ENCODE assay signal across 18 cellular contexts in genomic region chr4:8290701-8290970, GRCh38. TPM values are rescaled to one million over a fixed set of nuclear protein-coding genes. Genes with fewer than 3 reads are reported as not detected.
A peak's percentile ranks its signal among the peaks of the same experiment; 100 is the strongest.
DNase-seq lines count a peak whose midpoint lies in the region; ATAC-seq and TF ChIP-seq lines count a peak whose summit lies in the region.
"Had no signal": no experiment of that assay in that cellular context is flagged by ENCODE, and none has a peak within 500 bp of the region (broad histone marks: within the 10 kb centered on the region; RNA-seq: fewer than 3 reads in every experiment).

No MANE protein-coding gene starts in this region.

- H3K27me3 ChIP-seq in heart left ventricle = no peaks in the 10 kb centered on the region
- no peaks in the 10 kb centered on the region for H3K27me3 ChIP-seq in right atrium auricular region
- H3K27me3 ChIP-seq in osteoblast (ENCODE audit: insufficient read depth, low read length) = no peaks in the 10 kb centered on the region
- no peaks in the 10 kb centered on the region for H3K27me3 ChIP-seq in upper lobe of right lung
- H3K27me3 ChIP-seq in tibial nerve = no peaks in the 10 kb centered on the region

- H3K4me3 ChIP-seq in heart left ventricle (no peak overlapping the region), right atrium auricular region (no peak overlapping the region), osteoblast (ENCODE audit: insufficient read depth, low read length) (no peak overlapping the region), upper lobe of right lung (no peak overlapping the region), tibial nerve (no peak overlapping the region)
- H3K4me3 ChIP-seq: GM23338, SJCRH30 had no signal

- DNase-seq in heart left ventricle = peak in 3 of 5 donors; percentile 3 to 37 (median 11)
- DNase-seq in right atrium auricular region (ENCODE audit: low spot score) = no peak
- peak; percentile 13 for DNase-seq in left cardiac atrium
- DNase-seq in osteoblast (ENCODE audit: insufficient read length, low spot score, missing footprints) = peak; percentile 52
- DNase-seq in upper lobe of right lung = peak; percentile 8
- DNase-seq in tibial nerve (ENCODE audit: low spot score in 2 of 2) = no peak
- DNase-seq in AG20443 (ENCODE audit: low spot score) = no peak
- DNase-seq: Caco-2, DMS153, NCI-H1092, NCI-H146, NCI-H2081, NCI-H510A treated with DMSO at 0.1 percent for 48 hours, SJCRH30 had no signal

- no peaks in the 10 kb centered on the region for H3K79me2 ChIP-seq in osteoblast (ENCODE audit: insufficient read depth, low read length)

- TF ChIP-seq CTCF in heart left ventricle (IDR thresholded peaks at IDR 0.05) (no peak), right atrium auricular region (IDR thresholded peaks at IDR 0.05) (no peak), osteoblast (IDR thresholded peaks at IDR 0.05; ENCODE audit: extremely low read depth, low read depth, low read length) (no peak), upper lobe of right lung (IDR thresholded peaks at IDR 0.05) (no peak), tibial nerve (IDR thresholded peaks at IDR 0.05) (no peak)

- H3K4me2 ChIP-seq in osteoblast (ENCODE audit: insufficient read depth, low read length) = no peak overlapping the region
- H3K4me2 ChIP-seq: GM23338, KMS-11 had no signal

- intact Hi-C loops in heart left ventricle (cut with DNase I) (no loop called here), left cardiac atrium (cut with DNase I) (no loop called here), upper lobe of right lung (cut with DNase I) (no loop called here)

- TF ChIP-seq POLR2A in heart left ventricle (IDR thresholded peaks at IDR 0.05) (no peak), tibial nerve (IDR thresholded peaks at IDR 0.05) (no peak)

- H3K4me1 ChIP-seq in heart left ventricle = peaks cover 0 to 12% (median 2%) of the 10 kb centered on the region in 12 donors
- peaks cover 0 to 8% of the 10 kb centered on the region in 2 donors for H3K4me1 ChIP-seq in right atrium auricular region
- H3K4me1 ChIP-seq in osteoblast (ENCODE audit: insufficient read depth, low read length) = no peaks in the 10 kb centered on the region
- no peaks in the 10 kb centered on the region for H3K4me1 ChIP-seq in upper lobe of right lung
- H3K4me1 ChIP-seq in tibial nerve = no peaks in the 10 kb centered on the region
- H3K4me1 ChIP-seq: Caco-2, SJCRH30 had no signal

- H4K20me1 ChIP-seq in osteoblast (ENCODE audit: insufficient read depth, low read length) = no peaks in the 10 kb centered on the region

- H3K27ac ChIP-seq in heart left ventricle (no peak overlapping the region), right atrium auricular region (no peak overlapping the region), osteoblast (ENCODE audit: low read depth, low read length) (no peak overlapping the region), upper lobe of right lung (no peak overlapping the region), tibial nerve (no peak overlapping the region)
- H3K27ac ChIP-seq: KMS-11, SJCRH30 had no signal

- WGBS in heart left ventricle, 4 donors = 79 to 96% (median 91%) methylated on average over 8 of the region's 8 CpGs
- WGBS in tibial nerve, 2 donors = 90 to 92% methylated on average over 8 of the region's 8 CpGs

- TF ChIP-seq EP300 in tibial nerve (IDR thresholded peaks at IDR 0.05) = no peak

- H3K36me3 ChIP-seq in heart left ventricle (peaks cover 0 to 61% (median 12%) of the 10 kb centered on the region in 9 donors), right atrium auricular region (peaks cover 12% of the 10 kb centered on the region), osteoblast (ENCODE audit: insufficient read depth, low read length) (no peaks in the 10 kb centered on the region), upper lobe of right lung (no peaks in the 10 kb centered on the region), tibial nerve (peaks cover 0 to 8% (median 0%) of the 10 kb centered on the region in 3 donors)
- H3K36me3 ChIP-seq: SJCRH30 had no signal

- no peak overlapping the region for H2AFZ ChIP-seq in osteoblast (ENCODE audit: low read length)
- H2AFZ ChIP-seq: GM23338 had no signal

- ATAC-seq in heart left ventricle = no peak
- no peak for ATAC-seq in left cardiac atrium
- no peak for ATAC-seq in upper lobe of right lung
- ATAC-seq in HG03108 (IDR thresholded peaks at IDR 0.05; ENCODE audit: unreplicated experiment) = no peak
- ATAC-seq: GM23338 had no signal

- no peaks in the 10 kb centered on the region for H3K9me3 ChIP-seq in heart left ventricle
- H3K9me3 ChIP-seq in right atrium auricular region = no peaks in the 10 kb centered on the region
- no peaks in the 10 kb centered on the region for H3K9me3 ChIP-seq in osteoblast (ENCODE audit: low read depth, low read length)
- H3K9me3 ChIP-seq in upper lobe of right lung = no peaks in the 10 kb centered on the region
- H3K9me3 ChIP-seq in tibial nerve = no peaks in the 10 kb centered on the region
- H3K9me3 ChIP-seq: Caco-2, SJCRH30 had no signal

RNA-seq across cellular contexts. Expression of gene HTRA3, which starts 21.1 kb away (rescaled TPM):
- total RNA-seq in heart left ventricle (10 to 100 TPM; 26.8 to 84.6 (median 55.0) TPM), right atrium auricular region (100 to 1,000 TPM in 1 of 2 donors, 10 to 100 TPM in 1; 33.8 to 124 TPM), left cardiac atrium (10 to 100 TPM; 48.5 to 78.2 TPM), osteoblast (4.0 and 11.5 TPM in 2 replicates), upper lobe of right lung (25.0 TPM), tibial nerve (10 to 100 TPM; 34.9 to 54.3 (median 43.5) TPM)
- 10 to 100 TPM; 28.9 to 50.1 TPM for polyA plus RNA-seq in heart left ventricle
- total RNA-seq: A172 had no signal

Comparison
In these comparisons a context has a peak if more than half of its experiments do, and no peak if none do; other contexts are left out.
1. DNase-seq: peak in heart left ventricle (3 of 5), left cardiac atrium (single experiment), osteoblast (single experiment) and upper lobe of right lung (single experiment); none in right atrium auricular region (single experiment), tibial nerve (0 of 2) and AG20443 (single experiment).